ENCODE assay signal across 1 cellular context in genomic region chr1:226125097-226125630, GRCh38.
TF ChIP-seq lines count a peak whose summit lies in the region.

No MANE protein-coding gene starts in this region.

TF ChIP-seq in HepG2, 621 proteins besides CTCF, POLR2A, EP300 and RAD21 (continued from another document and continues in another):
- no peak for TF ChIP-seq ZBTB40 (IDR thresholded peaks at IDR 0.05)
- no peak for TF ChIP-seq ZBTB40 (CRISPR knock-in tag; IDR thresholded peaks at IDR 0.05)
- no peak for TF ChIP-seq ZNF317 (CRISPR knock-in tag; IDR thresholded peaks at IDR 0.05)
- TF ChIP-seq ZFX (CRISPR knock-in tag; IDR thresholded peaks at IDR 0.05; ENCODE audit: low read depth): peak; percentile 32; the same call in 1 of the 2 replicates
- TF ChIP-seq MTF1 (CRISPR knock-in tag; IDR thresholded peaks at IDR 0.05): no peak
- no peak; the same call in 1 of the 2 replicates for TF ChIP-seq ZNF121 (CRISPR knock-in tag; IDR thresholded peaks at IDR 0.05)
- no peak for TF ChIP-seq HCFC1 (IDR thresholded peaks at IDR 0.05; ENCODE audit: low read depth, low read length)
- no peak for TF ChIP-seq WIZ (CRISPR knock-in tag; IDR thresholded peaks at IDR 0.05)
- TF ChIP-seq CEBPG (CRISPR knock-in tag; IDR thresholded peaks at IDR 0.05): 0 out of 2 replicates have a peak, but pooled peaks have one; percentile 5
- peak; percentile 62; the same call in 1 of the 2 replicates for TF ChIP-seq ZNF580 (CRISPR knock-in tag; IDR thresholded peaks at IDR 0.05; ENCODE audit: borderline replicate concordance, low read depth)
- peak; percentile 38; the same call in 1 of the 2 replicates for TF ChIP-seq PHF8 (CRISPR knock-in tag; IDR thresholded peaks at IDR 0.05)
- TF ChIP-seq ARHGAP35 (CRISPR knock-in tag; IDR thresholded peaks at IDR 0.05; ENCODE audit: borderline replicate concordance): no peak
- no peak for TF ChIP-seq KDM6A (CRISPR knock-in tag; IDR thresholded peaks at IDR 0.05; ENCODE audit: low read depth)
- TF ChIP-seq ESRRA (CRISPR knock-in tag; IDR thresholded peaks at IDR 0.05; ENCODE audit: low read depth): no peak
- TF ChIP-seq TCF12 (IDR thresholded peaks at IDR 0.05): no peak
- TF ChIP-seq TCF12 (CRISPR knock-in tag; IDR thresholded peaks at IDR 0.05): no peak
- 0 out of 2 replicates have a peak, but pooled peaks have one; percentile 32 for TF ChIP-seq GABPB1 (CRISPR knock-in tag; IDR thresholded peaks at IDR 0.05)
- no peak for TF ChIP-seq ZBTB4 (CRISPR knock-in tag; IDR thresholded peaks at IDR 0.05; ENCODE audit: borderline replicate concordance)
- TF ChIP-seq GLMP (CRISPR knock-in tag; IDR thresholded peaks at IDR 0.05; ENCODE audit: borderline replicate concordance): no peak
- TF ChIP-seq TIGD3 (CRISPR knock-in tag; IDR thresholded peaks at IDR 0.05; ENCODE audit: borderline replicate concordance): no peak
- TF ChIP-seq POGZ (CRISPR knock-in tag; IDR thresholded peaks at IDR 0.05): no peak
- TF ChIP-seq ATAD3A (CRISPR knock-in tag; IDR thresholded peaks at IDR 0.05): no peak
- TF ChIP-seq IRF2 (CRISPR knock-in tag; IDR thresholded peaks at IDR 0.05): peak; percentile 22; the same call in 1 of the 2 replicates
- no peak for TF ChIP-seq TRAFD1 (CRISPR knock-in tag; IDR thresholded peaks at IDR 0.05; ENCODE audit: borderline replicate concordance)
- no peak for TF ChIP-seq ZNF891 (CRISPR knock-in tag; IDR thresholded peaks at IDR 0.05)
- no peak for TF ChIP-seq ZFP41 (CRISPR knock-in tag; IDR thresholded peaks at IDR 0.05; ENCODE audit: borderline replicate concordance)
- no peak for TF ChIP-seq THYN1 (CRISPR knock-in tag; IDR thresholded peaks at IDR 0.05; ENCODE audit: borderline replicate concordance, low read depth)
- TF ChIP-seq HHEX (CRISPR knock-in tag; IDR thresholded peaks at IDR 0.05): no peak
- 0 out of 2 replicates have a peak, but pooled peaks have one; percentile 17 for TF ChIP-seq YEATS4 (CRISPR knock-in tag; IDR thresholded peaks at IDR 0.05; ENCODE audit: borderline replicate concordance)
- no peak for TF ChIP-seq KAT7 (CRISPR knock-in tag; IDR thresholded peaks at IDR 0.05; ENCODE audit: borderline replicate concordance)
- TF ChIP-seq DPF2 (CRISPR knock-in tag; IDR thresholded peaks at IDR 0.05; ENCODE audit: borderline replicate concordance, low read depth): no peak
- no peak for TF ChIP-seq ARNTL (CRISPR knock-in tag; IDR thresholded peaks at IDR 0.05)
- peak; percentile 29; the same call in 1 of the 2 replicates for TF ChIP-seq HOXA3 (CRISPR knock-in tag; IDR thresholded peaks at IDR 0.05)
- no peak for TF ChIP-seq TARDBP (CRISPR knock-in tag; IDR thresholded peaks at IDR 0.05)
- no peak for TF ChIP-seq ASH2L (IDR thresholded peaks at IDR 0.05; ENCODE audit: insufficient read length, low read depth, low read length)
- TF ChIP-seq RAD51 (IDR thresholded peaks at IDR 0.05; ENCODE audit: borderline replicate concordance): no peak
- no peak for TF ChIP-seq ZNF788 (CRISPR knock-in tag; IDR thresholded peaks at IDR 0.05; ENCODE audit: borderline replicate concordance)
- no peak for TF ChIP-seq ZBTB26 (CRISPR knock-in tag; IDR thresholded peaks at IDR 0.05; ENCODE audit: borderline replicate concordance)
- no peak for TF ChIP-seq AFF4 (CRISPR knock-in tag; IDR thresholded peaks at IDR 0.05)
- TF ChIP-seq KLF12 (CRISPR knock-in tag; IDR thresholded peaks at IDR 0.05; ENCODE audit: borderline replicate concordance): no peak
